Comparison of ENCODE assay signal across 10 cellular contexts in genomic region chr2:105315314-105315713, GRCh38. TPM values are rescaled to one million over a fixed set of nuclear protein-coding genes. Genes with fewer than 3 reads are reported as not detected.
A peak's percentile ranks its signal among the peaks of the same experiment; 100 is the strongest.
DNase-seq lines count a peak whose midpoint lies in the region; ATAC-seq and TF ChIP-seq lines count a peak whose summit lies in the region.
"Had no signal": no experiment of that assay in that cellular context is flagged by ENCODE, and none has a peak within 500 bp of the region (broad histone marks: within the 10 kb centered on the region; RNA-seq: fewer than 3 reads in every experiment).

No MANE protein-coding gene starts in this region.

- ATAC-seq in GM18511 (IDR thresholded peaks at IDR 0.05; ENCODE audit: unreplicated experiment) (peak; percentile 59), GM19463 (IDR thresholded peaks at IDR 0.05; ENCODE audit: unreplicated experiment) (peak; percentile 65), HG02852 (IDR thresholded peaks at IDR 0.05; ENCODE audit: unreplicated experiment) (peak; percentile 81), HG03558 (IDR thresholded peaks at IDR 0.05; ENCODE audit: extremely low read depth, unreplicated experiment) (peak; percentile 50)

- H3K4me1 ChIP-seq in mammary epithelial cell (ENCODE audit: insufficient read depth, low read length): peaks cover 11% of the 10 kb centered on the region
- H3K4me1 ChIP-seq: BLaER1 had no signal

- no peak overlapping the region for H3K27ac ChIP-seq in mammary epithelial cell (ENCODE audit: insufficient read depth, low read depth, low read length)
- H3K27ac ChIP-seq: BLaER1 had no signal

- CTCF ChIA-PET in mammary epithelial cell (lab: Charles Lee; ENCODE audit: low non-redundant PET): no interaction called here

- H3K79me2 ChIP-seq in mammary epithelial cell (ENCODE audit: insufficient read depth, low read length): peaks cover 83% of the 10 kb centered on the region

- H3K27me3 ChIP-seq in mammary epithelial cell (ENCODE audit: insufficient read depth, low read length): no peaks in the 10 kb centered on the region
- H3K27me3 ChIP-seq: BLaER1 had no signal

- dilution Hi-C loops in mammary epithelial cell (cut with HindIII; ENCODE audit: low sequenced_read_pairs): no loop called here

- H3K9me3 ChIP-seq in mammary epithelial cell (replicated peaks; ENCODE audit: insufficient read depth, low read length): no peaks in the 10 kb centered on the region
- H3K9me3 ChIP-seq: BLaER1 had no signal

- H2AFZ ChIP-seq in mammary epithelial cell (ENCODE audit: low read depth, low read length): no peak overlapping the region

- intact Hi-C loops in mammary epithelial cell (cut with micrococcal nuclease): no loop called here

- in situ Hi-C loops in mammary epithelial cell (cut with MboI; ENCODE audit: low sequenced_read_pairs in 2 of 2): no loop called here

- no peaks in the 10 kb centered on the region for H4K20me1 ChIP-seq in mammary epithelial cell (ENCODE audit: insufficient read depth, low read length)

- no peak overlapping the region for H3K9ac ChIP-seq in mammary epithelial cell (ENCODE audit: insufficient read depth, low read length)
- H3K9ac ChIP-seq: BLaER1 had no signal

- peaks cover 3% of the 10 kb centered on the region for H3K36me3 ChIP-seq in mammary epithelial cell (ENCODE audit: insufficient read depth, low read length)

- TF ChIP-seq CTCF in mammary epithelial cell (conservative IDR thresholded peaks at IDR 0.05 in 1 of 2, IDR thresholded peaks at IDR 0.05 in 1 of 2; ENCODE audit: extremely low read depth in 1 of 2, insufficient read depth in 1 of 2, low read depth in 1 of 2, low read length in 2 of 2): no peak

- H3K4me3 ChIP-seq in mammary epithelial cell (replicated peaks in 1 of 3; ENCODE audit: insufficient read depth in 1 of 3, low read depth in 2 of 3, low read length in 3 of 3): no peak overlapping the region
- H3K4me3 ChIP-seq: BLaER1 had no signal

- DNase-seq in cerebellar nuclear complex (lab: John Stamatoyannopoulos, UW): no peak
- DNase-seq in mammary epithelial cell: no peak
- DNase-seq in central memory CD4-positive, alpha-beta T cell: no peak
- no peak for DNase-seq in activated CD8-positive, alpha-beta memory T cell treated with anti-CD3 and anti-CD28 coated beads, Interleukin-2, amount 50 U/mL, for 4 hours
- DNase-seq: activated B cell treated with CpG ODN at 0.5 μM for 24 hours had no signal

- no TSS peak for BruUV-seq in mammary epithelial cell (replicated peaks; lab: Mats Ljungman, UMichigan)

- no peak overlapping the region for H3K4me2 ChIP-seq in mammary epithelial cell (ENCODE audit: insufficient read depth, low read depth, low read length)
- H3K4me2 ChIP-seq: BLaER1 had no signal

- 95% methylated on average over 3 of the region's 3 CpGs for WGBS in mammary epithelial cell (ENCODE audit: low coverage, missing lambda C conversion rate)

RNA-seq across cellular contexts. Expression of gene TGFBRAP1, which starts 14.2 kb away (rescaled TPM):
- 10 to 100 TPM; 24.6 to 44.8 TPM for total RNA-seq in mammary epithelial cell
- 9.8 TPM for polyA plus RNA-seq in mammary epithelial cell
- 19.2 TPM for polyA minus RNA-seq in mammary epithelial cell

RNA-seq across cellular contexts. Expression of gene C2orf49, which starts 22.0 kb away (rescaled TPM):
- 10 to 100 TPM; 16.5 TPM for total RNA-seq in mammary epithelial cell
- 8.7 TPM for polyA plus RNA-seq in mammary epithelial cell
- 8.0 TPM for polyA minus RNA-seq in mammary epithelial cell
